Comparison of ENCODE assay signal across 8 cellular contexts in the genomic region with DNA sequence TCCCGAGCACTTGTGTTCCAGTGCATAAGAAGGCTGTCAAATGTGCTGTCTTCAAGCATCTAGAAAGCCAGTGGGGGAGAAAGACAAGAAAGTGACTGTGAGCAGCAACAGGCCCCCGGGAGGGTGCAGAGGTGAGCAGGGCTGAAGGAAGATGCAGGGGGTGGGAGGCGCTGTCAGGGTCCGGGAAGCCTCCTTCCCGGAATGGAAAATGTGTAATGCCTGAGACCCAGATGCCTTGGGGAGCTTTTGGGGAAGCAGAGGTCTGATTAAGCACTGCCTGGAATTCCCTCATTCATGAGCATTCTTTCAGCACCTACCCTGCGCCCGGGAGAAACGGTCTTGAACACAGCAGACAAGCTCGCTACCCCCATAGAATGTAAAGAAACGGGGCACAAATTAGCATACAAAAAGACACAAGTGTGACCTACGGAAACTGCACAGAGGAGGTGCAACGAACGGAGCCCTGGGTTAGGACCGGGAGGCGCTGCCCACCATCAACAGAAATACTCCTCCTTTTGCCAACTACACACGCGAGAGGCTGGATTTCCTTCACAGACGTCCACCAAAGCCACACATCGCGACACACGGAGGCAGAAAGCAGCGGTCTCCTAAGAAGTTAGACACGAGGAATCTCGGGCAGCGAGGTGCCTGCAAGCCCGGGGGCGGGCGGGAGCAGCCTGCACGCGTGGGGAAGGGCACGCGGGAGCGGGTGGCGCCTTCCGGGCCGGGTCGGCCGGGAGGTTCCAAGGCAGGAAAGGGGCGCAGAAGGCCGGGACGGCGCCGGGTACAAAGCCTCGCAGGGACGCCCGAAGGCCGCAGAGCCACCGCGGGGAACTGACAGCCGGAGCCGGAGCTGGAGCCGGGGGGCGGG. TPM values are rescaled to one million over a fixed set of nuclear protein-coding genes. Genes with fewer than 3 reads are reported as not detected.
DNase-seq lines count a peak whose midpoint lies in the region; ATAC-seq and FAIRE-seq lines count a peak whose summit lies in the region.

No MANE protein-coding gene starts in this region.

- H3K27me3 ChIP-seq in SJCRH30 = no peaks in the 10 kb centered on the region

- in situ Hi-C loops in T47D (cut with HindIII; ENCODE audit: low pct_unique_long_range_greater_than_20kb, low sequenced_read_pairs) = no loop called here

- no peaks in the 10 kb centered on the region for H3K9me3 ChIP-seq in SJCRH30 (replicated peaks)

- H3K27ac ChIP-seq in SJCRH30 = no peak overlapping the region

- ATAC-seq in HG03025 (IDR thresholded peaks at IDR 0.05; ENCODE audit: low FRiP score, unreplicated experiment) (no peak), GM19035 (IDR thresholded peaks at IDR 0.05; ENCODE audit: unreplicated experiment) (no peak), HG03469 (IDR thresholded peaks at IDR 0.05; ENCODE audit: unreplicated experiment) (no peak)

- H3K36me3 ChIP-seq in SJCRH30 = no peaks in the 10 kb centered on the region

- FAIRE-seq in GM19239 (lab: Jason Lieb, UNC) = no peak

- peaks cover 8% of the 10 kb centered on the region for H3K4me1 ChIP-seq in SJCRH30

- peak overlapping the region; percentile 96 for H3K4me3 ChIP-seq in SJCRH30

- DNase-seq in GM19239 (ENCODE audit: insufficient read length, low spot score) = peak; percentile 60
- DNase-seq in SJCRH30 = peak; percentile 54 to 68
- peak; percentile 13 to 40 for DNase-seq in T47D (ENCODE audit: low read depth in 1 of 2, low spot score in 1 of 2)
- peak; percentile 38 for DNase-seq in iris pigment epithelial cell (ENCODE audit: low read depth)
- DNase-seq in stimulated activated CD4-positive, alpha-beta T cell treated with anti-CD3 and anti-CD28 coated beads, Interleukin-1b, Interleukin-23, amount 100 ng/mL, for 48 hours = peak; percentile 21

RNA-seq across cellular contexts. Expression of gene NPHP4, which starts 1.1 kb away (rescaled TPM):
- total RNA-seq in SJCRH30 (2014; rRNA removed; shearing (Covaris generic)) = 6.4 and 7.3 TPM in 2 replicates

RNA-seq across cellular contexts. Expression of gene KCNAB2, which starts 54.5 kb away (rescaled TPM):
- 0.56 and 0.77 TPM in 2 replicates for total RNA-seq in SJCRH30 (2014; rRNA removed; shearing (Covaris generic))
